Comparison of ENCODE assay signal across 11 cellular contexts in genomic region chr1:149771653-149772425, GRCh38. TPM values are rescaled to one million over a fixed set of nuclear protein-coding genes. Genes with fewer than 3 reads are reported as not detected.
DNase-seq lines count a peak whose midpoint lies in the region; ATAC-seq, FAIRE-seq and TF ChIP-seq lines count a peak whose summit lies in the region.
"Not testable (repeated sequence)": the region's sequence is repeated elsewhere in the genome, so short reads cannot be mapped to it uniquely, and the experiment has no call there.
"Had no signal": no experiment of that assay in that cellular context is flagged by ENCODE, and none has a peak within 500 bp of the region (broad histone marks: within the 10 kb centered on the region; RNA-seq: fewer than 3 reads in every experiment).

No MANE protein-coding gene starts in this region.

- TF ChIP-seq CTCF in GM12878 (IDR thresholded peaks at IDR 0.05 in 2 of 3, conservative IDR thresholded peaks at IDR 0.05 in 1 of 3; ENCODE audit: control insufficient read depth in 2 of 3, extremely low read depth in 1 of 3, insufficient read depth in 1 of 3, low read depth in 3 of 3, low read length in 3 of 3) = not testable (repeated sequence)

- not testable (repeated sequence) for H3K79me2 ChIP-seq in GM12878 (ENCODE audit: control insufficient read depth, insufficient read depth, low read length)

- H3K9ac ChIP-seq in GM12878 (ENCODE audit: control insufficient read depth, insufficient read depth, low read length) = not testable (repeated sequence)

- WGBS in GM12878 (ENCODE audit: insufficient coverage, insufficient replicate concordance, low lambda C conversion rate, missing lambda C conversion rate) = no CpG with 5 or more reads among the region's 4 CpGs

- not testable (repeated sequence) for H3K27me3 ChIP-seq in GM12878 (replicated peaks in 1 of 2; ENCODE audit: control insufficient read depth in 2 of 2, insufficient read depth in 2 of 2, low read length in 1 of 2)

- DNase-seq in GM19239 (ENCODE audit: insufficient read length, low spot score); GM12878 (ENCODE audit: low read depth, low spot score): not testable (repeated sequence)

- H2AFZ ChIP-seq in GM12878 (ENCODE audit: control insufficient read depth, low read depth, low read length) = not testable (repeated sequence)

- peak; percentile 35 for FAIRE-seq in GM19239 (lab: Jason Lieb, UNC)
- not testable (repeated sequence) for FAIRE-seq in GM12878 (lab: Jason Lieb, UNC)

- TF ChIP-seq EP300 in GM12878 (IDR thresholded peaks at IDR 0.05; ENCODE audit: borderline replicate concordance in 1 of 2, control insufficient read depth in 1 of 2, low read depth in 2 of 2, low read length in 2 of 2) = not testable (repeated sequence)

- H3K27ac ChIP-seq in GM12878 (ENCODE audit: control insufficient read depth, insufficient read depth) = not testable (repeated sequence)

- RAD21 ChIA-PET in GM12878 (lab: Charles Lee; ENCODE audit: unreplicated experiment) = not testable (repeated sequence)

- H3K9me3 ChIP-seq in GM12878 (replicated peaks; ENCODE audit: control insufficient read depth, insufficient read depth, low read length) = not testable (repeated sequence)

- SMC1A ChIA-PET in GM12878 (lab: Charles Lee; ENCODE audit: uncharacterized antibody, unreplicated experiment) = not testable (repeated sequence)

- H3K36me3 ChIP-seq in GM12878 (ENCODE audit: control insufficient read depth in 2 of 2, insufficient read depth in 2 of 2, low read length in 1 of 2) = not testable (repeated sequence)

- not testable (repeated sequence) for H3K4me3 ChIP-seq in GM12878

- not testable (repeated sequence) for TF ChIP-seq POLR2A in GM12878 (IDR thresholded peaks at IDR 0.05; ENCODE audit: low read depth, low read length)

- not testable (repeated sequence) for H4K20me1 ChIP-seq in GM12878 (ENCODE audit: control insufficient read depth, insufficient read depth)

- POLR2A ChIA-PET in GM12878 (lab: Charles Lee) = not testable (repeated sequence)

- H3K4me2 ChIP-seq in GM12878 (ENCODE audit: control insufficient read depth, insufficient read depth) = not testable (repeated sequence)

- peak; percentile 76 for ATAC-seq in GM18508 (IDR thresholded peaks at IDR 0.05; ENCODE audit: insufficient read depth, unreplicated experiment)
- peak; percentile 91 for ATAC-seq in GM21528 (IDR thresholded peaks at IDR 0.05; ENCODE audit: low FRiP score, unreplicated experiment)
- ATAC-seq in HG02852 (IDR thresholded peaks at IDR 0.05; ENCODE audit: unreplicated experiment) = peak; percentile 96
- peak; percentile 87 for ATAC-seq in HG03108 (IDR thresholded peaks at IDR 0.05; ENCODE audit: unreplicated experiment)
- ATAC-seq in HG03565 (IDR thresholded peaks at IDR 0.05; ENCODE audit: unreplicated experiment) = peak; percentile 97
- peak; percentile 99 for ATAC-seq in GM12878

- CTCF ChIA-PET in GM12878 (lab: Yijun Ruan, JAX) = not testable (repeated sequence)

- not testable (repeated sequence) for H3K4me1 ChIP-seq in GM12878 (ENCODE audit: control insufficient read depth, insufficient read depth, low read length)

- not testable (repeated sequence) for TF ChIP-seq RAD21 in GM12878 (IDR thresholded peaks at IDR 0.05; ENCODE audit: insufficient read depth, low read depth, low read length)

- intact Hi-C loops in GM12878 (cut with micrococcal nuclease; ENCODE audit: unreplicated experiment) = not testable (repeated sequence)

- BruUV-seq in GM12878 (replicated peaks; lab: Mats Ljungman, UMichigan) = not testable (repeated sequence)

- in situ Hi-C loops in GM12878 (cut with MboI) = not testable (repeated sequence)

RNA-seq across cellular contexts. Expression of gene FCGR1A, which starts 10.7 kb away (rescaled TPM):
- not detected in 2 replicates for total RNA-seq in GM12878 (2013; cell fraction: nucleolus; rRNA removed)
- total RNA-seq in GM12878 (2014; rRNA removed) (not detected in 2 replicates), GM12878 (2014; rRNA removed; fragmentation: Illumina TruSeq; extraction: Trizol) (not detected in 2 replicates), GM12878 (2021) (not detected in 2 replicates)
- polyA plus RNA-seq in GM12878 (2011; ENCODE audit: low read depth) = not detected
- polyA plus RNA-seq in GM12878 (2011; rRNA removed) (not detected in 2 replicates), GM12878 (2014; fragmentation: Illumina TruSeq; extraction: Trizol) (not detected in 2 replicates), GM12878 (2014; fragmentation: Nextera tagmentation; extraction: Ambion mirVana) (not detected), GM12878 (2014; rRNA removed) (not detected in 2 replicates), GM12878 (2016; fragmentation: Nextera tagmentation; extraction: Ambion mirVana) (not detected)
- polyA plus RNA-seq in GM12878 (2011; cell fraction: cytosol; rRNA removed) = not detected in 2 replicates
- not detected in 2 replicates for polyA plus RNA-seq in GM12878 (2011; cell fraction: nucleus; rRNA removed)
- polyA plus RNA-seq in GM12878 (2012) = not detected in 2 replicates
- not detected in 2 replicates for polyA minus RNA-seq in GM12878 (2011; rRNA and poly(A)+ RNA removed)
- polyA minus RNA-seq in GM12878 (2011; cell fraction: cytosol; rRNA and poly(A)+ RNA removed) = not detected in 2 replicates
- not detected in 2 replicates for polyA minus RNA-seq in GM12878 (2011; cell fraction: nucleus; rRNA and poly(A)+ RNA removed)
- total RNA-seq: G401, MCF 10A, suprapubic skin had no signal
- polyA plus RNA-seq: AG04450 had no signal
